ENCODE assay signal across 8 cellular contexts in genomic region chr14:36823651-36824050, GRCh38.
"Had no signal": no experiment of that assay in that cellular context is flagged by ENCODE, and none has a peak within 500 bp of the region (broad histone marks: within the 10 kb centered on the region; RNA-seq: fewer than 3 reads in every experiment).

No MANE protein-coding gene starts in this region.

- H3K4me3 ChIP-seq: GM23248, GM23338, HAP-1 had no signal

- H3K9me3 ChIP-seq: HAP-1 had no signal

- DNase-seq: GM23248, GOT3, H7, H9, HCEC 1CT, HFFc6 had no signal

- H3K27ac ChIP-seq: GM23248 had no signal

- H3K36me3 ChIP-seq: HAP-1 had no signal
